In the genomic region with DNA sequence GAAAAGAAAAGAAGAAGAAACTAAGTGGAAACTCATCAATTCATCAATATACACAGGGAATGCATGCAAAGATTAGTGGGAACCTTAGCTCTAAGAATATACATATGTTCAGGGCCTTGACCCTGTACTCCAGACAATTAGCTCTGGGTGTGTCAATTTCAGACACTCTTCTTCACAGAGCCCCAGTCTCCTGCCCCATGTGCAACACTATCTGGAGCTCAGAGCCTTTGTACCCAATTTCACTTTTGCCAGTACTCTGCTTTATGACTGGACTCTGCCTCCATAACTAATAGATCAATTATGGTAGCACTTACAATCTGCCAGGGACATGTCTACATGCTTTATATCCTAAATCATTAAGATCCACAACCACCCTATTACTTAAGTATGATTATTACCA, we compare ENCODE assay signal across 20 cellular contexts.
A peak's percentile ranks its signal among the peaks of the same experiment; 100 is the strongest.
DNase-seq lines count a peak whose midpoint lies in the region; ATAC-seq and TF ChIP-seq lines count a peak whose summit lies in the region.
"Had no signal": no experiment of that assay in that cellular context is flagged by ENCODE, and none has a peak within 500 bp of the region (broad histone marks: within the 10 kb centered on the region; RNA-seq: fewer than 3 reads in every experiment).

No MANE protein-coding gene starts in this region.

- peak; percentile 43 for DNase-seq in activated CD4-positive, alpha-beta T cell treated with anti-CD3 and anti-CD28 coated beads, Interleukin-2, amount 10 ng/mL, durations not matched to agents 24 days and 14 days
- no peak for DNase-seq in activated CD4-positive, alpha-beta T cell treated with anti-CD3 and anti-CD28 coated beads for 36 hours
- no peak for DNase-seq in foreskin keratinocyte
- no peak for DNase-seq in mucosa of descending colon
- DNase-seq in activated naive CD4-positive, alpha-beta T cell (lab: John Stamatoyannopoulos, UW): no peak
- no peak for DNase-seq in GM20000 (ENCODE audit: low spot score)
- DNase-seq: Caco-2; CD4-positive, CD25-positive, alpha-beta regulatory T cell; CD8-positive, alpha-beta T cell; DMS153; DND-41; H9 had no signal

- H3K9me3 ChIP-seq in mucosa of descending colon: no peaks in the 10 kb centered on the region
- H3K9me3 ChIP-seq: BLaER1, Caco-2 had no signal

- H3K27ac ChIP-seq in foreskin keratinocyte: peak overlapping the region; percentile 98
- H3K27ac ChIP-seq: 22Rv1, BLaER1, C4-2B had no signal

- H3K27ac Mint-ChIP-seq in activated CD4-positive, alpha-beta T cell treated with anti-CD3 and anti-CD28 coated beads, Interleukin-2, amount 10 ng/mL, durations not matched to agents 24 days and 14 days: no peak overlapping the region
- H3K27ac Mint-ChIP-seq in activated CD4-positive, alpha-beta T cell treated with anti-CD3 and anti-CD28 coated beads for 36 hours: no peak overlapping the region
- H3K27ac Mint-ChIP-seq: B cell; CD4-positive, CD25-positive, alpha-beta regulatory T cell; CD8-positive, alpha-beta T cell; GM23338; H9 had no signal

- ATAC-seq in activated CD4-positive, alpha-beta T cell treated with anti-CD3 and anti-CD28 coated beads for 36 hours: no peak
- ATAC-seq in foreskin keratinocyte (no peak), mucosa of descending colon (peak; percentile 34), GM21367 (IDR thresholded peaks at IDR 0.05; ENCODE audit: unreplicated experiment) (no peak), HG03025 (IDR thresholded peaks at IDR 0.05; ENCODE audit: low FRiP score, unreplicated experiment) (no peak)
- ATAC-seq: CD8-positive, alpha-beta T cell; GM23338; HCT116 had no signal

- no peak overlapping the region for H3K4me3 ChIP-seq in mucosa of descending colon
- H3K4me3 ChIP-seq: BLaER1, GM23338 had no signal

- peaks cover 3% of the 10 kb centered on the region for H3K9me3 Mint-ChIP-seq in activated CD4-positive, alpha-beta T cell treated with anti-CD3 and anti-CD28 coated beads, Interleukin-2, amount 10 ng/mL, durations not matched to agents 24 days and 14 days
- peaks cover 8% of the 10 kb centered on the region for H3K9me3 Mint-ChIP-seq in activated CD4-positive, alpha-beta T cell treated with anti-CD3 and anti-CD28 coated beads for 36 hours (ENCODE audit: low read depth)
- H3K9me3 Mint-ChIP-seq: GM23338, H9 had no signal

- no peak for TF ChIP-seq CTCF in foreskin keratinocyte (conservative IDR thresholded peaks at IDR 0.05)
- TF ChIP-seq CTCF in mucosa of descending colon (IDR thresholded peaks at IDR 0.05): no peak
- TF ChIP-seq CTCF in GM20000 (IDR thresholded peaks at IDR 0.05; ENCODE audit: extremely low read depth, missing control alignments): no peak

- no peak overlapping the region for H3K4me3 Mint-ChIP-seq in activated CD4-positive, alpha-beta T cell treated with anti-CD3 and anti-CD28 coated beads, Interleukin-2, amount 10 ng/mL, durations not matched to agents 24 days and 14 days
- H3K4me3 Mint-ChIP-seq in activated CD4-positive, alpha-beta T cell treated with anti-CD3 and anti-CD28 coated beads for 36 hours: no peak overlapping the region
- H3K4me3 Mint-ChIP-seq: B cell; CD4-positive, CD25-positive, alpha-beta regulatory T cell; CD8-positive, alpha-beta T cell; GM23338; H9 had no signal

- H3K36me3 ChIP-seq in mucosa of descending colon (ENCODE audit: low read depth): no peaks in the 10 kb centered on the region
- H3K36me3 ChIP-seq: BLaER1 had no signal

- H3K27me3 Mint-ChIP-seq in activated CD4-positive, alpha-beta T cell treated with anti-CD3 and anti-CD28 coated beads, Interleukin-2, amount 10 ng/mL, durations not matched to agents 24 days and 14 days: no peaks in the 10 kb centered on the region
- H3K27me3 Mint-ChIP-seq in activated CD4-positive, alpha-beta T cell treated with anti-CD3 and anti-CD28 coated beads for 36 hours: no peaks in the 10 kb centered on the region
- H3K27me3 Mint-ChIP-seq: B cell; CD4-positive, CD25-positive, alpha-beta regulatory T cell had no signal

- H3K4me1 Mint-ChIP-seq in activated CD4-positive, alpha-beta T cell treated with anti-CD3 and anti-CD28 coated beads, Interleukin-2, amount 10 ng/mL, durations not matched to agents 24 days and 14 days: peaks cover 28% of the 10 kb centered on the region
- H3K4me1 Mint-ChIP-seq in activated CD4-positive, alpha-beta T cell treated with anti-CD3 and anti-CD28 coated beads for 36 hours: peaks cover 4% of the 10 kb centered on the region
- H3K4me1 Mint-ChIP-seq: GM23338 had no signal

- intact Hi-C loops in activated CD4-positive, alpha-beta T cell treated with anti-CD3 and anti-CD28 coated beads, Interleukin-2, amount 10 ng/mL, durations not matched to agents 24 days and 14 days (cut with micrococcal nuclease): loop anchor here (5.0 kb wide), 2 partner anchors 418 to 483 kb away; no protein-coding TSS in a partner anchor
- intact Hi-C loops in activated CD4-positive, alpha-beta T cell treated with anti-CD3 and anti-CD28 coated beads for 36 hours (cut with DNase I, micrococcal nuclease): loop anchor here in 1 of 2 experiments (5.0 kb wide), 2 partner anchors 148 to 343 kb away; no protein-coding TSS in a partner anchor
- intact Hi-C loops in mucosa of descending colon (cut with DNase I, micrococcal nuclease): loop anchor here in 1 of 2 donors (5.0 kb wide), 1 partner anchor 48 kb away; no protein-coding TSS in a partner anchor

- no peaks in the 10 kb centered on the region for H3K27me3 ChIP-seq in foreskin keratinocyte
- H3K27me3 ChIP-seq: BLaER1 had no signal

- H3K4me1 ChIP-seq in foreskin keratinocyte (peaks cover 27% of the 10 kb centered on the region), mucosa of descending colon (ENCODE audit: low read depth) (peaks cover 16% of the 10 kb centered on the region)

- CTCF ChIA-PET in activated CD4-positive, alpha-beta T cell treated with anti-CD3 and anti-CD28 coated beads for 36 hours (lab: Charles Lee): interaction anchor here (1.3 kb wide), 1 partner anchor 47 kb away, joined by 6 read pairs; no protein-coding TSS in a partner anchor

- POLR2A ChIA-PET in activated CD4-positive, alpha-beta T cell treated with anti-CD3 and anti-CD28 coated beads for 36 hours (lab: Charles Lee): interaction anchor here (0.5 kb wide), 1 partner anchor 207 kb away, joined by 3 read pairs; no protein-coding TSS in a partner anchor

- peaks cover 10% of the 10 kb centered on the region for H3K36me3 Mint-ChIP-seq in activated CD4-positive, alpha-beta T cell treated with anti-CD3 and anti-CD28 coated beads, Interleukin-2, amount 10 ng/mL, durations not matched to agents 24 days and 14 days (ENCODE audit: low read depth)
- H3K36me3 Mint-ChIP-seq in activated CD4-positive, alpha-beta T cell treated with anti-CD3 and anti-CD28 coated beads for 36 hours (ENCODE audit: low read depth): peaks cover 6% of the 10 kb centered on the region
- H3K36me3 Mint-ChIP-seq: CD4-positive, CD25-positive, alpha-beta regulatory T cell; CD8-positive, alpha-beta T cell had no signal
